17 cellular contexts compared by ENCODE assay signal in the genomic region with DNA sequence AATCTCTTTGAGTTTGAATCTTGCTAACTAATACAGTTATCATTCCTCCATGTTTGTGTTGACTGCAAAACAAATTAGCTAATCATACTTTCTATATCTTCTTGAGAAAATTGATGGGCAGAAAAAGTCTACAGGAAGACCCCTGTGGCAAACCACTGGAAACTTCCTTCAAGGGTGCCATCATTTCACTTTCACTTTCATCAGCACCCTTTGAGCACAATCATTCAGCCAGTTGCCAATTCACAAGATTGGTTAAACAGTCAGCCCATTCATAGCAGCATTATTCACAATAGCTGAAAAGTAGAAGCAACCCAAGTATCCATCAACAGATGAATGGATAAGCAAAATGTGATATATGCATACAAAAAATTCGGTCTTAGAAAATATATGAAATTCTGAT. TPM values are rescaled to one million over a fixed set of nuclear protein-coding genes. Genes with fewer than 3 reads are reported as not detected.
DNase-seq lines count a peak whose midpoint lies in the region; ATAC-seq and TF ChIP-seq lines count a peak whose summit lies in the region.
"Had no signal": no experiment of that assay in that cellular context is flagged by ENCODE, and none has a peak within 500 bp of the region (broad histone marks: within the 10 kb centered on the region; RNA-seq: fewer than 3 reads in every experiment).

No MANE protein-coding gene starts in this region.

- no peaks in the 10 kb centered on the region for H3K4me1 ChIP-seq in lower lobe of right lung
- H3K4me1 ChIP-seq: adrenal gland, gastrocnemius medialis had no signal

- TF ChIP-seq POLR2A in NB4 (IDR thresholded peaks at IDR 0.05; ENCODE audit: extremely low read depth, insufficient read length) (no peak), GM18505 (IDR thresholded peaks at IDR 0.05; ENCODE audit: borderline replicate concordance, extremely low read depth, insufficient read depth, insufficient read length) (no peak)

- peak; percentile 40 to 46 for ATAC-seq in activated T-cell treated with anti-CD3 and anti-CD28 coated beads, Interleukin-2, amount 50 U/mL, for 4 hours
- peak; percentile 55 for ATAC-seq in stimulated activated naive CD8-positive, alpha-beta T cell treated with anti-CD3 and anti-CD28 coated beads, Interleukin-15, Interleukin-2, amounts not matched to agents 100 U/mL and 50 U/mL, for 24 hours
- ATAC-seq in lower lobe of right lung: no peak
- no peak for ATAC-seq in GM18505 (IDR thresholded peaks at IDR 0.05; ENCODE audit: unreplicated experiment)
- ATAC-seq: gastrocnemius medialis had no signal

- TF ChIP-seq CTCF in NB4 (IDR thresholded peaks at IDR 0.05; ENCODE audit: low read depth, low read length) (no peak), lower lobe of right lung (IDR thresholded peaks at IDR 0.05) (no peak)

- H3K9me3 Mint-ChIP-seq in activated T-cell treated with anti-CD3 and anti-CD28 coated beads, Interleukin-2, amount 50 U/mL, for 4 hours: no peaks in the 10 kb centered on the region
- no peaks in the 10 kb centered on the region for H3K9me3 Mint-ChIP-seq in activated T-cell treated with anti-CD3 and anti-CD28 coated beads, Interleukin-2, amount 50 U/mL, for 24 hours
- peaks cover 6% of the 10 kb centered on the region for H3K9me3 Mint-ChIP-seq in activated naive CD8-positive, alpha-beta T cell treated with anti-CD3 and anti-CD28 coated beads for 36 hours

- intact Hi-C loops in lower lobe of right lung (cut with DNase I): no loop called here

- H3K36me3 Mint-ChIP-seq in activated T-cell treated with anti-CD3 and anti-CD28 coated beads, Interleukin-2, amount 50 U/mL, for 4 hours (ENCODE audit: insufficient read depth): no peaks in the 10 kb centered on the region
- H3K36me3 Mint-ChIP-seq in activated T-cell treated with anti-CD3 and anti-CD28 coated beads, Interleukin-2, amount 50 U/mL, for 24 hours (ENCODE audit: low read depth): no peaks in the 10 kb centered on the region
- peaks cover 3% of the 10 kb centered on the region for H3K36me3 Mint-ChIP-seq in activated naive CD8-positive, alpha-beta T cell treated with anti-CD3 and anti-CD28 coated beads for 36 hours

- no peak for DNase-seq in activated T-cell treated with anti-CD3 and anti-CD28 coated beads, Interleukin-2, amount 50 U/mL, for 4 hours
- no peak for DNase-seq in activated T-cell treated with anti-CD3 and anti-CD28 coated beads, Interleukin-2, amount 50 U/mL, for 24 hours
- peak; percentile 2 for DNase-seq in NB4 (ENCODE audit: low read depth)
- peak; percentile 8 for DNase-seq in activated naive CD8-positive, alpha-beta T cell treated with anti-CD3 and anti-CD28 coated beads for 36 hours
- DNase-seq in stimulated activated naive CD8-positive, alpha-beta T cell treated with anti-CD3 and anti-CD28 coated beads, Interleukin-15, Interleukin-2, amounts not matched to agents 100 U/mL and 50 U/mL, for 24 hours: no peak
- DNase-seq in hepatic stellate cell (ENCODE audit: low spot score): no peak
- no peak for DNase-seq in lower lobe of right lung
- DNase-seq: adrenal gland; central memory CD4-positive, alpha-beta T cell; gastrocnemius medialis; islet precursor cell; Karpas-422; NCI-H1694; nucleus accumbens; RPMI8226; substantia nigra had no signal

- H3K4me3 Mint-ChIP-seq in activated T-cell treated with anti-CD3 and anti-CD28 coated beads, Interleukin-2, amount 50 U/mL, for 4 hours: no peak overlapping the region
- no peak overlapping the region for H3K4me3 Mint-ChIP-seq in activated T-cell treated with anti-CD3 and anti-CD28 coated beads, Interleukin-2, amount 50 U/mL, for 24 hours
- no peak overlapping the region for H3K4me3 Mint-ChIP-seq in activated naive CD8-positive, alpha-beta T cell treated with anti-CD3 and anti-CD28 coated beads for 36 hours

- no peaks in the 10 kb centered on the region for H3K27me3 ChIP-seq in lower lobe of right lung (ENCODE audit: low read depth)
- H3K27me3 ChIP-seq: gastrocnemius medialis had no signal

- no peaks in the 10 kb centered on the region for H3K9me3 ChIP-seq in lower lobe of right lung
- H3K9me3 ChIP-seq: adrenal gland, gastrocnemius medialis had no signal

- no peak overlapping the region for H3K27ac Mint-ChIP-seq in activated T-cell treated with anti-CD3 and anti-CD28 coated beads, Interleukin-2, amount 50 U/mL, for 24 hours
- H3K27ac Mint-ChIP-seq in activated naive CD8-positive, alpha-beta T cell treated with anti-CD3 and anti-CD28 coated beads for 36 hours: peak overlapping the region; percentile 63

- peaks cover 8% of the 10 kb centered on the region for H3K4me1 Mint-ChIP-seq in activated T-cell treated with anti-CD3 and anti-CD28 coated beads, Interleukin-2, amount 50 U/mL, for 4 hours (ENCODE audit: low read depth)
- peaks cover 13% of the 10 kb centered on the region for H3K4me1 Mint-ChIP-seq in activated T-cell treated with anti-CD3 and anti-CD28 coated beads, Interleukin-2, amount 50 U/mL, for 24 hours (ENCODE audit: low read depth)
- H3K4me1 Mint-ChIP-seq in activated naive CD8-positive, alpha-beta T cell treated with anti-CD3 and anti-CD28 coated beads for 36 hours: peaks cover 11% of the 10 kb centered on the region

- no peaks in the 10 kb centered on the region for H3K27me3 Mint-ChIP-seq in activated T-cell treated with anti-CD3 and anti-CD28 coated beads, Interleukin-2, amount 50 U/mL, for 4 hours (ENCODE audit: low read depth)
- H3K27me3 Mint-ChIP-seq in activated T-cell treated with anti-CD3 and anti-CD28 coated beads, Interleukin-2, amount 50 U/mL, for 24 hours: peaks cover 28% of the 10 kb centered on the region
- peaks cover 5% of the 10 kb centered on the region for H3K27me3 Mint-ChIP-seq in activated naive CD8-positive, alpha-beta T cell treated with anti-CD3 and anti-CD28 coated beads for 36 hours

- no peak overlapping the region for H3K4me3 ChIP-seq in NB4 (ENCODE audit: low read depth, low read length)
- no peak overlapping the region for H3K4me3 ChIP-seq in lower lobe of right lung
- H3K4me3 ChIP-seq: adrenal gland, gastrocnemius medialis had no signal

- H3K36me3 ChIP-seq in lower lobe of right lung: no peaks in the 10 kb centered on the region
- H3K36me3 ChIP-seq: adrenal gland, gastrocnemius medialis had no signal

- no peak overlapping the region for H3K27ac ChIP-seq in lower lobe of right lung
- H3K27ac ChIP-seq: adrenal gland, gastrocnemius medialis had no signal

RNA-seq across cellular contexts. Expression of a gene that starts 34.6 kb away (rescaled TPM):
- 10 to 100 TPM; 68.6 to 77.0 (median 70.4) TPM for total RNA-seq in activated T-cell treated with anti-CD3 and anti-CD28 coated beads, Interleukin-2, amount 50 U/mL, for 4 hours
- total RNA-seq in activated naive CD8-positive, alpha-beta T cell treated with anti-CD3 and anti-CD28 coated beads for 36 hours: 10 to 100 TPM; 70.3 to 74.9 TPM
- total RNA-seq in lower lobe of right lung: 15.9 TPM

Comparison
In these comparisons a context has a peak if more than half of its experiments do, and no peak if none do; other contexts are left out.
1. ATAC-seq: peak in activated T-cell treated with anti-CD3 and anti-CD28 coated beads, Interleukin-2, amount 50 U/mL, for 4 hours (2 of 2) and stimulated activated naive CD8-positive, alpha-beta T cell treated with anti-CD3 and anti-CD28 coated beads, Interleukin-15, Interleukin-2, amounts not matched to agents 100 U/mL and 50 U/mL, for 24 hours (single experiment); none in lower lobe of right lung (0 of 2) and GM18505 (single experiment).
2. DNase-seq: peak in NB4 (single experiment) and activated naive CD8-positive, alpha-beta T cell treated with anti-CD3 and anti-CD28 coated beads for 36 hours (single experiment); none in activated T-cell treated with anti-CD3 and anti-CD28 coated beads, Interleukin-2, amount 50 U/mL, for 4 hours (single experiment), activated T-cell treated with anti-CD3 and anti-CD28 coated beads, Interleukin-2, amount 50 U/mL, for 24 hours (single experiment), stimulated activated naive CD8-positive, alpha-beta T cell treated with anti-CD3 and anti-CD28 coated beads, Interleukin-15, Interleukin-2, amounts not matched to agents 100 U/mL and 50 U/mL, for 24 hours (single experiment), hepatic stellate cell (single experiment) and lower lobe of right lung (single experiment).